1 cellular context compared by ENCODE assay signal in the genomic region with DNA sequence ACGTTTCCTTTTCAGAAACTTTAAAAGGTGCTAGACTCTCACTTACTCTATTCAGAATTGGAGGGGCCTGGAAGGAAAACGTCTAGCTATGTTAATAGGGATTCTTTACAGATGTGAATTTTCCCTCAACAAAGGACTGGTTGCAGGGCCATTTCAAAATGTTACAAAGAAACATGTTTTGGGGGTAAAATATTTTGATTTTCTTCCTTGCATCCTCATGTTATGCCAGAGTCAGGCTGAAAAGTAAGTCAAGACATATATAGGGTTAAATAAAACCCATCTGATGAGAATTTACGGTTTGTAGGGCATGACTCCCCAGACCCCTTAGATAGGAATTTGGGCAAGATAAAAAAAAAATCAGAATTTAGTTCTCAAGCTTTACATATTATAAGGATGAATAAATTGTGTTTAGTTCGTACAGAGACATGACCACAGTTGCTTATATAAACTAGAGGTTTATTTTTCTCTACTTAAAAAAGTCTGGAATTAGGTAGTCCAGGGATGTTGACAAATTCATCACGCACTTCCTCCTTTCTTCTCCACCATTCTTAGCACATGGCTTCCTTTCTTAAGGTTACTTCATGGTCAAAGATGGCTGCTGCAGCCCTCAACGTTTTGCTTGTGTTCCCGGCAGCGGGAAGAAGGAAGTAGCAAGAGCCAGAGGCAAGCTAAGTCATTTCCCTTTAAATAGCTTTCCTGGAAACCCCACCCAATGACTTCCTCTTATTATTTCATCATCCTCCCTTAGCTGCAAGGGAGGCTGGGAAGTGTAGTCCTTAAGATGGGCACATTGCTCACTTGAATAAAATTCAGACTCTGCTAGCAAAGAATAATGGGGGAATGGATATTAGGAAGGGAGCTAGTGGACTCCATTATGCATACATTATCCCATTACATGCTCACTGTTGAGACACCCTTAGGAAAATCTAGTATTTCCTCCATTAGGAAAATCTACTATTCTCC.
A peak's percentile ranks its signal among the peaks of the same experiment; 100 is the strongest.
TF ChIP-seq lines count a peak whose summit lies in the region.
"Not testable (repeated sequence)": the region's sequence is repeated elsewhere in the genome, so short reads cannot be mapped to it uniquely, and the experiment has no call there.

No MANE protein-coding gene starts in this region.

TF ChIP-seq in K562, 482 proteins besides CTCF, POLR2A, EP300 and RAD21 (continued from another document and continues in another):
- TF ChIP-seq SP1 (CRISPR knock-in tag; IDR thresholded peaks at IDR 0.05) (peak; percentile 47), ZSCAN32 (CRISPR knock-in tag; IDR thresholded peaks at IDR 0.05) (peak; percentile 93), CBFA2T3 (IDR thresholded peaks at IDR 0.05) (peak; percentile 20; the same call in 1 of the 2 replicates), MAFF (IDR thresholded peaks at IDR 0.05; ENCODE audit: low read length) (peak; percentile 28; the same call in 1 of the 2 replicates), MAZ (CRISPR knock-in tag; conservative IDR thresholded peaks at IDR 0.05 in 1 of 2, IDR thresholded peaks at IDR 0.05 in 1 of 2) (peak; percentile 27 to 29; a peak in 1 of 4 replicates), HCFC1 (IDR thresholded peaks at IDR 0.05; ENCODE audit: low read depth, low read length) (peak; percentile 94), NFRKB (IDR thresholded peaks at IDR 0.05; ENCODE audit: low read depth) (peak; percentile 99), TEAD4 (IDR thresholded peaks at IDR 0.05; ENCODE audit: low read length) (peak; percentile 51; the same call in 1 of the 2 replicates), BRD9 (IDR thresholded peaks at IDR 0.05; ENCODE audit: low read depth, partially characterized antibody) (peak; percentile 78), ATF1 (tag; IDR thresholded peaks at IDR 0.05) (peak; percentile 83), ZNF668 (CRISPR knock-in tag; IDR thresholded peaks at IDR 0.05) (peak; percentile 61), TAF1 (IDR thresholded peaks at IDR 0.05; ENCODE audit: control insufficient read depth, extremely low read depth, insufficient read depth, low read length, severe bottlenecking) (peak; percentile 50), IFI16 (CRISPR knock-in tag; IDR thresholded peaks at IDR 0.05) (peak; percentile 89), ZKSCAN8 (CRISPR knock-in tag; IDR thresholded peaks at IDR 0.05) (peak; percentile 63; the same call in 1 of the 2 replicates), JUND (IDR thresholded peaks at IDR 0.05; ENCODE audit: borderline replicate concordance, low read depth, low read length) (peak; percentile 92), JUND (tag; IDR thresholded peaks at IDR 0.05; ENCODE audit: borderline replicate concordance, low read depth, low read length) (peak; percentile 88; the same call in 2 of the 3 replicates), GTF2E2 (tag; IDR thresholded peaks at IDR 0.05) (peak; percentile 84; the same call in 1 of the 2 replicates), GATAD2A (IDR thresholded peaks at IDR 0.05) (0 out of 2 replicates have a peak, but pooled peaks have one; percentile 22), GTF2A2 (tag; IDR thresholded peaks at IDR 0.05) (peak; percentile 52; the same call in 1 of the 2 replicates), ZNF766 (CRISPR knock-in tag; conservative IDR thresholded peaks at IDR 0.05) (peak; percentile 93), SMARCA4 (IDR thresholded peaks at IDR 0.05) (peak; percentile 39; the same call in 1 of the 2 replicates), RBFOX2 (IDR thresholded peaks at IDR 0.05; ENCODE audit: low read depth, low read length) (peak; percentile 75), BHLHE40 (IDR thresholded peaks at IDR 0.05; ENCODE audit: low read length) (peak; percentile 11; the same call in 1 of the 2 replicates), YY1 (IDR thresholded peaks at IDR 0.05; ENCODE audit: borderline replicate concordance in 1 of 3, control insufficient read depth in 1 of 3, extremely low read depth in 1 of 3, insufficient read depth in 3 of 3, insufficient read length in 1 of 3, insufficient replicate concordance in 2 of 3, low read depth in 1 of 3, low read length in 2 of 3) (peak; percentile 34 to 83 (median 70)), CBX3 (IDR thresholded peaks at IDR 0.05; ENCODE audit: borderline replicate concordance in 1 of 2, low read length in 2 of 2) (peak in 1 of 2 experiments; percentile 58; a peak in 1 of 3 replicates), ZNF644 (tag; IDR thresholded peaks at IDR 0.05; ENCODE audit: low read depth) (peak; percentile 90), PTRF (tag; IDR thresholded peaks at IDR 0.05) (peak; percentile 78), MTA3 (IDR thresholded peaks at IDR 0.05; ENCODE audit: borderline replicate concordance) (peak; percentile 95), ARNT (IDR thresholded peaks at IDR 0.05) (peak in 1 of 2 experiments; percentile 81; a peak in 2 of 4 replicates), ZNF586 (CRISPR knock-in tag; conservative IDR thresholded peaks at IDR 0.05) (0 out of 2 replicates have a peak, but pooled peaks have one; percentile 34), CEBPB (tag; IDR thresholded peaks at IDR 0.05) (peak; percentile 99), KLF6 (CRISPR knock-in tag; IDR thresholded peaks at IDR 0.05; ENCODE audit: borderline replicate concordance) (peak; percentile 90), CXXC5 (CRISPR knock-in tag; IDR thresholded peaks at IDR 0.05) (peak; percentile 93), ZNF311 (CRISPR knock-in tag; IDR thresholded peaks at IDR 0.05) (peak; percentile 94), ELF1 (tag; IDR thresholded peaks at IDR 0.05) (peak; percentile 93), ZNF165 (CRISPR knock-in tag; IDR thresholded peaks at IDR 0.05; ENCODE audit: borderline replicate concordance) (0 out of 2 replicates have a peak, but pooled peaks have one; percentile 28), TEAD1 (CRISPR knock-in tag; IDR thresholded peaks at IDR 0.05) (peak in 1 of 2 experiments; percentile 88; a peak in 2 of 4 replicates), POLR2B (IDR thresholded peaks at IDR 0.05; ENCODE audit: low read depth, partially characterized antibody) (peak; percentile 77), TRIM28 (IDR thresholded peaks at IDR 0.05) (0 out of 2 replicates have a peak, but pooled peaks have one; percentile 19)
- TF ChIP-seq, protein P1, sequence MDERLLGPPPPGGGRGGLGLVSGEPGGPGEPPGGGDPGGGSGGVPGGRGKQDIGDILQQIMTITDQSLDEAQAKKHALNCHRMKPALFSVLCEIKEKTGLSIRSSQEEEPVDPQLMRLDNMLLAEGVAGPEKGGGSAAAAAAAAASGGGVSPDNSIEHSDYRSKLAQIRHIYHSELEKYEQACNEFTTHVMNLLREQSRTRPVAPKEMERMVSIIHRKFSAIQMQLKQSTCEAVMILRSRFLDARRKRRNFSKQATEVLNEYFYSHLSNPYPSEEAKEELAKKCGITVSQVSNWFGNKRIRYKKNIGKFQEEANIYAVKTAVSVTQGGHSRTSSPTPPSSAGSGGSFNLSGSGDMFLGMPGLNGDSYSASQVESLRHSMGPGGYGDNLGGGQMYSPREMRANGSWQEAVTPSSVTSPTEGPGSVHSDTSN (CRISPR knock-in tag; IDR thresholded peaks at IDR 0.05; ENCODE audit: low read depth): not testable (repeated sequence)
- TF ChIP-seq, protein P1 (tag; conservative IDR thresholded peaks at IDR 0.05; ENCODE audit: low read depth): peak; percentile 48
- TF ChIP-seq, protein P2, sequence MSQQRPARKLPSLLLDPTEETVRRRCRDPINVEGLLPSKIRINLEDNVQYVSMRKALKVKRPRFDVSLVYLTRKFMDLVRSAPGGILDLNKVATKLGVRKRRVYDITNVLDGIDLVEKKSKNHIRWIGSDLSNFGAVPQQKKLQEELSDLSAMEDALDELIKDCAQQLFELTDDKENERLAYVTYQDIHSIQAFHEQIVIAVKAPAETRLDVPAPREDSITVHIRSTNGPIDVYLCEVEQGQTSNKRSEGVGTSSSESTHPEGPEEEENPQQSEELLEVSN (IDR thresholded peaks at IDR 0.05; ENCODE audit: borderline replicate concordance in 1 of 2, extremely low read depth in 1 of 2, insufficient read depth in 1 of 2, insufficient read length in 1 of 2, low read depth in 1 of 2, low read length in 1 of 2, poor library complexity in 1 of 2, severe bottlenecking in 1 of 2): peak; percentile 71 to 84
- TF ChIP-seq TEAD4 (CRISPR knock-in tag; IDR thresholded peaks at IDR 0.05; ENCODE audit: borderline replicate concordance); ATF1 (CRISPR knock-in tag; IDR thresholded peaks at IDR 0.05): not testable (repeated sequence)
- TF ChIP-seq, protein P3, sequence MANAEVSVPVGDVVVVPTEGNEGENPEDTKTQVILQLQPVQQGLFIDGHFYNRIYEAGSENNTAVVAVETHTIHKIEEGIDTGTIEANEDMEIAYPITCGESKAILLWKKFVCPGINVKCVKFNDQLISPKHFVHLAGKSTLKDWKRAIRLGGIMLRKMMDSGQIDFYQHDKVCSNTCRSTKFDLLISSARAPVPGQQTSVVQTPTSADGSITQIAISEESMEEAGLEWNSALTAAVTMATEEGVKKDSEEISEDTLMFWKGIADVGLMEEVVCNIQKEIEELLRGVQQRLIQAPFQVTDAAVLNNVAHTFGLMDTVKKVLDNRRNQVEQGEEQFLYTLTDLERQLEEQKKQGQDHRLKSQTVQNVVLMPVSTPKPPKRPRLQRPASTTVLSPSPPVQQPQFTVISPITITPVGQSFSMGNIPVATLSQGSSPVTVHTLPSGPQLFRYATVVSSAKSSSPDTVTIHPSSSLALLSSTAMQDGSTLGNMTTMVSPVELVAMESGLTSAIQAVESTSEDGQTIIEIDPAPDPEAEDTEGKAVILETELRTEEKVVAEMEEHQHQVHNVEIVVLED (CRISPR knock-in tag; IDR thresholded peaks at IDR 0.05): peak; percentile 42; the same call in 1 of the 2 replicates
- TF ChIP-seq, protein P4, sequence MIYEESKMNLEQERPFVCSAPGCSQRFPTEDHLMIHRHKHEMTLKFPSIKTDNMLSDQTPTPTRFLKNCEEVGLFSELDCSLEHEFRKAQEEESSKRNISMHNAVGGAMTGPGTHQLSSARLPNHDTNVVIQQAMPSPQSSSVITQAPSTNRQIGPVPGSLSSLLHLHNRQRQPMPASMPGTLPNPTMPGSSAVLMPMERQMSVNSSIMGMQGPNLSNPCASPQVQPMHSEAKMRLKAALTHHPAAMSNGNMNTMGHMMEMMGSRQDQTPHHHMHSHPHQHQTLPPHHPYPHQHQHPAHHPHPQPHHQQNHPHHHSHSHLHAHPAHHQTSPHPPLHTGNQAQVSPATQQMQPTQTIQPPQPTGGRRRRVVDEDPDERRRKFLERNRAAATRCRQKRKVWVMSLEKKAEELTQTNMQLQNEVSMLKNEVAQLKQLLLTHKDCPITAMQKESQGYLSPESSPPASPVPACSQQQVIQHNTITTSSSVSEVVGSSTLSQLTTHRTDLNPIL (CRISPR knock-in tag; IDR thresholded peaks at IDR 0.05): peak; percentile 77; the same call in 1 of the 2 replicates
- TF ChIP-seq, protein P5, sequence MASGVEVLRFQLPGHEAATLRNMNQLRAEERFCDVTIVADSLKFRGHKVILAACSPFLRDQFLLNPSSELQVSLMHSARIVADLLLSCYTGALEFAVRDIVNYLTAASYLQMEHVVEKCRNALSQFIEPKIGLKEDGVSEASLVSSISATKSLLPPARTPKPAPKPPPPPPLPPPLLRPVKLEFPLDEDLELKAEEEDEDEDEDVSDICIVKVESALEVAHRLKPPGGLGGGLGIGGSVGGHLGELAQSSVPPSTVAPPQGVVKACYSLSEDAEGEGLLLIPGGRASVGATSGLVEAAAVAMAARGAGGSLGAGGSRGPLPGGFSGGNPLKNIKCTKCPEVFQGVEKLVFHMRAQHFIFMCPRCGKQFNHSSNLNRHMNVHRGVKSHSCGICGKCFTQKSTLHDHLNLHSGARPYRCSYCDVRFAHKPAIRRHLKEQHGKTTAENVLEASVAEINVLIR (CRISPR knock-in tag; IDR thresholded peaks at IDR 0.05): peak; percentile 68
- TF ChIP-seq, protein P6, sequence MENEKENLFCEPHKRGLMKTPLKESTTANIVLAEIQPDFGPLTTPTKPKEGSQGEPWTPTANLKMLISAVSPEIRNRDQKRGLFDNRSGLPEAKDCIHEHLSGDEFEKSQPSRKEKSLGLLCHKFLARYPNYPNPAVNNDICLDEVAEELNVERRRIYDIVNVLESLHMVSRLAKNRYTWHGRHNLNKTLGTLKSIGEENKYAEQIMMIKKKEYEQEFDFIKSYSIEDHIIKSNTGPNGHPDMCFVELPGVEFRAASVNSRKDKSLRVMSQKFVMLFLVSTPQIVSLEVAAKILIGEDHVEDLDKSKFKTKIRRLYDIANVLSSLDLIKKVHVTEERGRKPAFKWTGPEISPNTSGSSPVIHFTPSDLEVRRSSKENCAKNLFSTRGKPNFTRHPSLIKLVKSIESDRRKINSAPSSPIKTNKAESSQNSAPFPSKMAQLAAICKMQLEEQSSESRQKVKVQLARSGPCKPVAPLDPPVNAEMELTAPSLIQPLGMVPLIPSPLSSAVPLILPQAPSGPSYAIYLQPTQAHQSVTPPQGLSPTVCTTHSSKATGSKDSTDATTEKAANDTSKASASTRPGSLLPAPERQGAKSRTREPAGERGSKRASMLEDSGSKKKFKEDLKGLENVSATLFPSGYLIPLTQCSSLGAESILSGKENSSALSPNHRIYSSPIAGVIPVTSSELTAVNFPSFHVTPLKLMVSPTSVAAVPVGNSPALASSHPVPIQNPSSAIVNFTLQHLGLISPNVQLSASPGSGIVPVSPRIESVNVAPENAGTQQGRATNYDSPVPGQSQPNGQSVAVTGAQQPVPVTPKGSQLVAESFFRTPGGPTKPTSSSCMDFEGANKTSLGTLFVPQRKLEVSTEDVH (IDR thresholded peaks at IDR 0.05; ENCODE audit: low read depth, partially characterized antibody): peak; percentile 80
- TF ChIP-seq, protein P7, sequence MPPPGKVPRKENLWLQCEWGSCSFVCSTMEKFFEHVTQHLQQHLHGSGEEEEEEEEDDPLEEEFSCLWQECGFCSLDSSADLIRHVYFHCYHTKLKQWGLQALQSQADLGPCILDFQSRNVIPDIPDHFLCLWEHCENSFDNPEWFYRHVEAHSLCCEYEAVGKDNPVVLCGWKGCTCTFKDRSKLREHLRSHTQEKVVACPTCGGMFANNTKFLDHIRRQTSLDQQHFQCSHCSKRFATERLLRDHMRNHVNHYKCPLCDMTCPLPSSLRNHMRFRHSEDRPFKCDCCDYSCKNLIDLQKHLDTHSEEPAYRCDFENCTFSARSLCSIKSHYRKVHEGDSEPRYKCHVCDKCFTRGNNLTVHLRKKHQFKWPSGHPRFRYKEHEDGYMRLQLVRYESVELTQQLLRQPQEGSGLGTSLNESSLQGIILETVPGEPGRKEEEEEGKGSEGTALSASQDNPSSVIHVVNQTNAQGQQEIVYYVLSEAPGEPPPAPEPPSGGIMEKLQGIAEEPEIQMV (tag; conservative IDR thresholded peaks at IDR 0.05; ENCODE audit: low read depth): peak; percentile 83; the same call in 1 of the 2 replicates
- TF ChIP-seq, protein P8, sequence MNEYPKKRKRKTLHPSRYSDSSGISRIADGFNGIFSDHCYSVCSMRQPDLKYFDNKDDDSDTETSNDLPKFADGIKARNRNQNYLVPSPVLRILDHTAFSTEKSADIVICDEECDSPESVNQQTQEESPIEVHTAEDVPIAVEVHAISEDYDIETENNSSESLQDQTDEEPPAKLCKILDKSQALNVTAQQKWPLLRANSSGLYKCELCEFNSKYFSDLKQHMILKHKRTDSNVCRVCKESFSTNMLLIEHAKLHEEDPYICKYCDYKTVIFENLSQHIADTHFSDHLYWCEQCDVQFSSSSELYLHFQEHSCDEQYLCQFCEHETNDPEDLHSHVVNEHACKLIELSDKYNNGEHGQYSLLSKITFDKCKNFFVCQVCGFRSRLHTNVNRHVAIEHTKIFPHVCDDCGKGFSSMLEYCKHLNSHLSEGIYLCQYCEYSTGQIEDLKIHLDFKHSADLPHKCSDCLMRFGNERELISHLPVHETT (CRISPR knock-in tag; conservative IDR thresholded peaks at IDR 0.05 in 1 of 2, IDR thresholded peaks at IDR 0.05 in 1 of 2): peak in 1 of 2 experiments; percentile 81; a peak in 2 of 4 replicates
